In the genomic region with DNA sequence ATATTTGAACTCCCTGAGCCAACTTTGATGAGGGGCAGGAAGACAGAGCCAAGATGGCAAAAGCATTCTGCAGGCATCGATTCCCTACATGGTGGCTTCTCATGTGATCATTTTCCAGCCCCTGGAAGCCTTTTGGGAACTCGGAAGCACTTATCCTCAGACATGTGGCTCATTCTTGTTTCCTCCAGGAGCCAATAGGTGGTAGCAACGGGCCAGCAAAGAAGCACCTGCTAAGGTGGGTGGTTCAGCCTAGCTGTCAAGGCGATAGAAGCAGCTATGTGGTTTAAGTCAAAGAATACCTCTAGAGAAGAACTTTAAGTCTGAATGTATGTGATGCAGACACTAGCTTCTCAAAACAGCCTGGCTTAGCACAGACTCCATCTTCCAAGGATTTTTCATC, we compare ENCODE assay signal across 13 cellular contexts.
DNase-seq lines count a peak whose midpoint lies in the region; ATAC-seq, FAIRE-seq and TF ChIP-seq lines count a peak whose summit lies in the region.
"Had no signal": no experiment of that assay in that cellular context is flagged by ENCODE, and none has a peak within 500 bp of the region (broad histone marks: within the 10 kb centered on the region; RNA-seq: fewer than 3 reads in every experiment).

No MANE protein-coding gene starts in this region.

- no peaks in the 10 kb centered on the region for H3K9me1 ChIP-seq in keratinocyte (ENCODE audit: control insufficient read depth, extremely low read depth, insufficient read depth, low read length)

- peak overlapping the region; percentile 84 for H2AFZ ChIP-seq in Karpas-422 (ENCODE audit: low read length)
- no peak overlapping the region for H2AFZ ChIP-seq in OCI-LY3 (ENCODE audit: low read depth, low read length)
- no peak overlapping the region for H2AFZ ChIP-seq in keratinocyte (ENCODE audit: control insufficient read depth, low read length)

- H3K27ac ChIP-seq in Karpas-422 (ENCODE audit: low read length) = peak overlapping the region; percentile 70
- no peak overlapping the region for H3K27ac ChIP-seq in OCI-LY3 (ENCODE audit: low read length)
- H3K27ac ChIP-seq in keratinocyte (ENCODE audit: control insufficient read depth, insufficient read depth, low read length) = no peak overlapping the region
- no peak overlapping the region for H3K27ac ChIP-seq in suprapubic skin
- H3K27ac ChIP-seq in ovary = no peak overlapping the region
- H3K27ac ChIP-seq: body of pancreas, HL-60, thoracic aorta had no signal

- no peaks in the 10 kb centered on the region for H3K9me3 ChIP-seq in Karpas-422 (ENCODE audit: low read length)
- no peaks in the 10 kb centered on the region for H3K9me3 ChIP-seq in OCI-LY3 (ENCODE audit: insufficient read depth, low read length)
- H3K9me3 ChIP-seq in keratinocyte (ENCODE audit: control insufficient read depth, low read depth, low read length) = no peaks in the 10 kb centered on the region
- no peaks in the 10 kb centered on the region for H3K9me3 ChIP-seq in suprapubic skin
- H3K9me3 ChIP-seq in ovary = no peaks in the 10 kb centered on the region
- H3K9me3 ChIP-seq: body of pancreas, thoracic aorta had no signal

- no peak overlapping the region for H3K4me3 Mint-ChIP-seq in T-helper 2 cell treated with Interferon-gamma antibody and Interleukin-4, amounts not matched to agents 5 μg/mL and 100 μg/mL, for 36 hours

- peaks cover 6% of the 10 kb centered on the region for H3K9me3 Mint-ChIP-seq in T-helper 2 cell treated with Interferon-gamma antibody and Interleukin-4, amounts not matched to agents 5 μg/mL and 100 μg/mL, for 36 hours

- no peaks in the 10 kb centered on the region for H3K36me3 Mint-ChIP-seq in T-helper 2 cell treated with Interferon-gamma antibody and Interleukin-4, amounts not matched to agents 5 μg/mL and 100 μg/mL, for 36 hours (ENCODE audit: low read depth)

- peak overlapping the region; percentile 22 for H3K9ac ChIP-seq in Karpas-422 (ENCODE audit: low read length)
- H3K9ac ChIP-seq in OCI-LY3 (ENCODE audit: low read length) = no peak overlapping the region
- no peak overlapping the region for H3K9ac ChIP-seq in keratinocyte (ENCODE audit: control insufficient read depth, extremely low read depth, insufficient read depth, low read length)

- intact Hi-C loops in ovary (cut with DNase I) = no loop called here

- peak overlapping the region; percentile 25 for H3K4me2 ChIP-seq in Karpas-422 (ENCODE audit: low read depth, low read length, poor library complexity, severe bottlenecking)
- no peak overlapping the region for H3K4me2 ChIP-seq in OCI-LY3 (ENCODE audit: low read length)
- H3K4me2 ChIP-seq in keratinocyte (ENCODE audit: control insufficient read depth, extremely low read depth, insufficient read depth, low read depth, low read length) = no peak overlapping the region

- TF ChIP-seq CTCF in GM12872 (IDR thresholded peaks at IDR 0.05; ENCODE audit: insufficient read depth, low read depth, low read length) = peak; percentile 32; the same call in 1 of the 3 replicates
- TF ChIP-seq CTCF in OCI-LY3 (IDR thresholded peaks at IDR 0.05; ENCODE audit: low read depth, low read length) = peak; percentile 49
- peak; percentile 8 to 28 (median 25) for TF ChIP-seq CTCF in keratinocyte (optimal IDR thresholded peaks at IDR 0.05 in 1 of 3, IDR thresholded peaks at IDR 0.05 in 1 of 3, conservative IDR thresholded peaks at IDR 0.05 in 1 of 3; ENCODE audit: extremely low read depth in 1 of 3, insufficient read depth in 2 of 3, low read length in 3 of 3)
- no peak for TF ChIP-seq CTCF in suprapubic skin (IDR thresholded peaks at IDR 0.05)
- TF ChIP-seq CTCF in ovary (IDR thresholded peaks at IDR 0.05) = no peak

- no peaks in the 10 kb centered on the region for H3K79me2 ChIP-seq in Karpas-422 (ENCODE audit: low read length)
- H3K79me2 ChIP-seq in OCI-LY3 (ENCODE audit: low read length) = no peaks in the 10 kb centered on the region
- no peaks in the 10 kb centered on the region for H3K79me2 ChIP-seq in keratinocyte (ENCODE audit: control insufficient read depth, insufficient read depth, low read length)

- H4K20me1 ChIP-seq in Karpas-422 (ENCODE audit: insufficient read depth, low read depth, low read length) = no peaks in the 10 kb centered on the region
- no peaks in the 10 kb centered on the region for H4K20me1 ChIP-seq in OCI-LY3 (ENCODE audit: insufficient read depth, low read length)
- H4K20me1 ChIP-seq in keratinocyte (ENCODE audit: control insufficient read depth, extremely low read depth, insufficient read depth, low read length) = no peaks in the 10 kb centered on the region

- no peaks in the 10 kb centered on the region for H3K9me2 ChIP-seq in Karpas-422 (replicated peaks; ENCODE audit: insufficient read depth, low read length)

- no peak for TF ChIP-seq POLR2A in suprapubic skin (IDR thresholded peaks at IDR 0.05)
- no peak for TF ChIP-seq POLR2A in ovary (IDR thresholded peaks at IDR 0.05)

- H3K4me3 ChIP-seq in Karpas-422 (ENCODE audit: low read length) (no peak overlapping the region), OCI-LY3 (ENCODE audit: low read length) (no peak overlapping the region), keratinocyte (ENCODE audit: control insufficient read depth in 2 of 3, extremely low read depth in 1 of 3, insufficient read depth in 2 of 3, low read depth in 1 of 3, low read length in 3 of 3) (no peak overlapping the region), suprapubic skin (no peak overlapping the region), ovary (no peak overlapping the region)
- H3K4me3 ChIP-seq: body of pancreas, thoracic aorta had no signal

- ATAC-seq in GM18511 (IDR thresholded peaks at IDR 0.05; ENCODE audit: unreplicated experiment) = no peak
- ATAC-seq: body of pancreas had no signal

- WGBS in suprapubic skin = 15% methylated on average over 4 of the region's 4 CpGs
- WGBS in ovary, 3 donors = 17 to 18% (median 17%) methylated on average over 4 of the region's 4 CpGs

- dilution Hi-C loops in keratinocyte (cut with MboI; ENCODE audit: extremely low pct_ligation_motif_present, low sequenced_read_pairs) = no loop called here

- no peaks in the 10 kb centered on the region for H3K4me1 Mint-ChIP-seq in T-helper 2 cell treated with Interferon-gamma antibody and Interleukin-4, amounts not matched to agents 5 μg/mL and 100 μg/mL, for 36 hours (ENCODE audit: low read depth)

- H3K27ac Mint-ChIP-seq in T-helper 2 cell treated with Interferon-gamma antibody and Interleukin-4, amounts not matched to agents 5 μg/mL and 100 μg/mL, for 36 hours = no peak overlapping the region

- DNase-seq in Karpas-422 = peak; percentile 88
- no peak for DNase-seq in keratinocyte (ENCODE audit: low read depth, low spot score)
- no peak for DNase-seq in T-helper 2 cell treated with Interferon-gamma antibody and Interleukin-4, amounts not matched to agents 5 μg/mL and 100 μg/mL, for 36 hours (ENCODE audit: low spot score)
- DNase-seq in suprapubic skin (ENCODE audit: low spot score in 2 of 2) = no peak
- no peak for DNase-seq in ovary
- DNase-seq: activated CD8-positive, alpha-beta memory T cell treated with anti-CD3 and anti-CD28 coated beads, Interleukin-2, amount 50 U/mL, for 4 hours; Right ventricle myocardium superior had no signal

- no peaks in the 10 kb centered on the region for H3K36me3 ChIP-seq in Karpas-422 (ENCODE audit: insufficient read depth, low read length)
- H3K36me3 ChIP-seq in OCI-LY3 (replicated peaks; ENCODE audit: low read depth, low read length) = no peaks in the 10 kb centered on the region
- H3K36me3 ChIP-seq in keratinocyte (ENCODE audit: control insufficient read depth in 2 of 2, extremely low read depth in 1 of 2, insufficient read depth in 2 of 2, low read length in 2 of 2) = no peaks in the 10 kb centered on the region
- no peaks in the 10 kb centered on the region for H3K36me3 ChIP-seq in suprapubic skin
- no peaks in the 10 kb centered on the region for H3K36me3 ChIP-seq in ovary
- H3K36me3 ChIP-seq: thoracic aorta had no signal

- FAIRE-seq in keratinocyte (lab: Jason Lieb, UNC) = no peak

- no peak for TF ChIP-seq EP300 in suprapubic skin (IDR thresholded peaks at IDR 0.05)
- no peak for TF ChIP-seq EP300 in ovary (IDR thresholded peaks at IDR 0.05)

- H3K27me3 Mint-ChIP-seq in T-helper 2 cell treated with Interferon-gamma antibody and Interleukin-4, amounts not matched to agents 5 μg/mL and 100 μg/mL, for 36 hours (ENCODE audit: low read depth) = no peaks in the 10 kb centered on the region

- H3K27me3 ChIP-seq in Karpas-422 (ENCODE audit: low read length) (no peaks in the 10 kb centered on the region), OCI-LY3 (ENCODE audit: low read depth, low read length) (peaks cover 12% of the 10 kb centered on the region), keratinocyte (ENCODE audit: control insufficient read depth, extremely low read depth, insufficient read depth, low read length) (no peaks in the 10 kb centered on the region), suprapubic skin (peaks cover 3% of the 10 kb centered on the region), ovary (no peaks in the 10 kb centered on the region)
- H3K27me3 ChIP-seq: body of pancreas had no signal

- peaks cover 35% of the 10 kb centered on the region for H3K4me1 ChIP-seq in Karpas-422 (ENCODE audit: low read length)
- H3K4me1 ChIP-seq in OCI-LY3 (ENCODE audit: low read length) = no peaks in the 10 kb centered on the region
- H3K4me1 ChIP-seq in keratinocyte (ENCODE audit: control insufficient read depth, extremely low read depth, insufficient read depth, low read length) = no peaks in the 10 kb centered on the region
- H3K4me1 ChIP-seq in suprapubic skin = no peaks in the 10 kb centered on the region
- no peaks in the 10 kb centered on the region for H3K4me1 ChIP-seq in ovary (ENCODE audit: insufficient read depth)
- H3K4me1 ChIP-seq: body of pancreas had no signal

Comparison
In these comparisons a context has a peak if more than half of its experiments do, and no peak if none do; other contexts are left out.
1. CTCF ChIP-seq: peak in GM12872 (single experiment), OCI-LY3 (single experiment) and keratinocyte (3 of 3); none in suprapubic skin (0 of 2) and ovary (0 of 3).